ENCODE assay signal across 33 cellular contexts in the genomic region with DNA sequence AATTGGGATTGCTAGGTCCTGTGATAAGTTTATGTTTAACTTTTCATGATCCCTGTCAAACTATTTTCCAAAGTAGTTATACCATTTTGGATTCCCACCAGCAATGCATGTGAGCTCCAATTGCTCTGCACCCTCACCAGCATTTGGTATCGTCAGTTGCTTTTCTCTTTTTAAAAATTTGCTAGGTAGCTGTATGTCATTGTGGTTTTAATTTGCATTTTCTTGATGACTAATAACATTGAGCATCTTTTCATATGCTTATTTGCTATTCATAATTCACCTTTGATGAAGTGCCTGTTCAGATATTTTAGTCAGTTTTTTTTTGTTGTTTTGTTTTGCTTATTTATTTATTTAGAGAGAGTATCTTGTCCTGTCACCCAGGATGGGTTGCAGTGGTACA. TPM values are rescaled to one million over a fixed set of nuclear protein-coding genes. Genes with fewer than 3 reads are reported as not detected.
"Had no signal": no experiment of that assay in that cellular context is flagged by ENCODE, and none has a peak within 500 bp of the region (broad histone marks: within the 10 kb centered on the region; RNA-seq: fewer than 3 reads in every experiment).

No MANE protein-coding gene starts in this region.

- H3K4me1 ChIP-seq: SJCRH30 had no signal

- H3K4me1 Mint-ChIP-seq: T-cell had no signal

- H3K9me3 Mint-ChIP-seq: T-cell had no signal

- ATAC-seq: Panc1, Right ventricle myocardium inferior, SK-N-SH treated with all-trans-retinoic acid at 6 μM for 48 hours, T-cell had no signal

- H3K27ac ChIP-seq: PC-9, RWPE1, SJCRH30, SK-N-MC had no signal

- H3K9me3 ChIP-seq: SJCRH30 had no signal

- H3K27ac Mint-ChIP-seq: T-cell had no signal

- H3K36me3 Mint-ChIP-seq: T-cell had no signal

- DNase-seq: Karpas-422, MM.1S, MV-4-11, NCI-H1092, NCI-H1105, NCI-H1417 treated with DMSO at 0.1 percent for 48 hours, NCI-H1436 treated with DMSO at 0.1 percent for 48 hours, NCI-H1694 treated with DMSO at 0.1 percent for 48 hours, NCI-H187 treated with DMSO at 0.1 percent for 48 hours, NCI-H2029, NCI-H2081, NCI-H226, NCI-H446 treated with DMSO at 0.1 percent for 48 hours, NCI-H510A, NCI-H524, NCI-H526, NCI-H69, NCI-H748 treated with DMSO at 0.1 percent for 48 hours, NCI-H82, PC-9, SHP77, SIG-M5, SJCRH30, T-cell had no signal

- H3K36me3 ChIP-seq: SJCRH30 had no signal

- H3K4me3 Mint-ChIP-seq: T-cell had no signal

- H3K4me3 ChIP-seq: PC-9, SJCRH30, SK-N-MC had no signal

- H3K27me3 ChIP-seq: SJCRH30 had no signal

- H2AFZ ChIP-seq: PC-9 had no signal

- H3K4me2 ChIP-seq: PC-9 had no signal

RNA-seq across cellular contexts. Expression of a gene that starts 12.5 kb away (rescaled TPM):
- total RNA-seq: LHCN-M2, MCF 10A, Right ventricle myocardium inferior, RPMI7951, SK-MEL-5, T-cell had no signal
